18 cellular contexts compared by ENCODE assay signal in the genomic region with DNA sequence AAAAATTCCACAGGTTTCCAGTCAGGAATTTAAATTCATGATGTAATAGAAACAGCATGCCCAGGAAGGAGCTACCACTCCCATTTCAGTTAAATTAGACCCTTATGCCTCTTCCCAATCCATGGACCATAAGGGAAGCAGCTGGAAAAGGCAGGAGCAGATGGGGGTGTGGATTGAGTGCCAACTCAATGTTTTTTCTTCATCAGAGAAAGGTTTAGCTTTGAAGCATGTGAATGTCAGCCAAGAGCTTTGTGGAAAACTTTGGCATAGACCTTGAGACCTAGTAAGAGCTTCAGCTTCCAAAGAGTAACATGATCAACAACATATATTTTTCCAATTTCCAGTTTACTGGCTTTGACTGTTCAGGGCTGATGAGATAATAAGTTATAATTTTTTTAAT.
DNase-seq lines count a peak whose midpoint lies in the region; TF ChIP-seq lines count a peak whose summit lies in the region.
"Had no signal": no experiment of that assay in that cellular context is flagged by ENCODE, and none has a peak within 500 bp of the region (broad histone marks: within the 10 kb centered on the region; RNA-seq: fewer than 3 reads in every experiment).

No MANE protein-coding gene starts in this region.

- no peaks in the 10 kb centered on the region for H3K4me1 ChIP-seq in endodermal cell (ENCODE audit: control insufficient read depth, insufficient read depth, low read length)

- in situ Hi-C loops in astrocyte of the spinal cord (cut with HindIII; ENCODE audit: low sequenced_read_pairs), result no loop called here

- H3K27me3 Mint-ChIP-seq in glutamatergic neuron (ENCODE audit: unreplicated experiment) (peaks cover 3% of the 10 kb centered on the region), endodermal cell (ENCODE audit: insufficient read depth) (no peaks in the 10 kb centered on the region)

- TF ChIP-seq CTCF in astrocyte of the spinal cord (IDR thresholded peaks at IDR 0.05; ENCODE audit: low read depth, low read length), result no peak
- TF ChIP-seq CTCF in glutamatergic neuron (IDR thresholded peaks at IDR 0.05; ENCODE audit: partially characterized antibody, unreplicated experiment), result no peak
- no peak for TF ChIP-seq CTCF in foreskin fibroblast (IDR thresholded peaks at IDR 0.05; ENCODE audit: low read depth, low read length)
- TF ChIP-seq CTCF in endodermal cell (conservative IDR thresholded peaks at IDR 0.05), result no peak

- no peak overlapping the region for H3K9ac ChIP-seq in endodermal cell (ENCODE audit: extremely low read depth, low read length, poor library complexity, severe bottlenecking)

- H3K36me3 ChIP-seq in endodermal cell (ENCODE audit: control insufficient read depth, insufficient read depth, low read length), result no peaks in the 10 kb centered on the region

- H3K36me3 Mint-ChIP-seq in glutamatergic neuron (ENCODE audit: unreplicated experiment), result peaks cover 9% of the 10 kb centered on the region
- H3K36me3 Mint-ChIP-seq in endodermal cell (ENCODE audit: low read depth), result no peaks in the 10 kb centered on the region
- H3K36me3 Mint-ChIP-seq: CD14-positive monocyte had no signal

- no peak overlapping the region for H3K4me3 ChIP-seq in astrocyte of the spinal cord (ENCODE audit: low read depth, low read length)
- H3K4me3 ChIP-seq in foreskin fibroblast (ENCODE audit: low read depth in 1 of 2, low read length in 2 of 2), result no peak overlapping the region
- H3K4me3 ChIP-seq in endodermal cell (ENCODE audit: low read length), result no peak overlapping the region
- H3K4me3 ChIP-seq: GM12878 had no signal

- no peaks in the 10 kb centered on the region for H3K27me3 ChIP-seq in endodermal cell (ENCODE audit: control insufficient read depth, insufficient read depth, low read length, poor library complexity, severe bottlenecking)

- H3K4me1 Mint-ChIP-seq in glutamatergic neuron (ENCODE audit: low read depth, unreplicated experiment) (peaks cover 13% of the 10 kb centered on the region), endodermal cell (no peaks in the 10 kb centered on the region)
- H3K4me1 Mint-ChIP-seq: CD14-positive monocyte had no signal

- no peaks in the 10 kb centered on the region for H3K9me3 ChIP-seq in endodermal cell (ENCODE audit: control insufficient read depth, low read length)

- H3K27ac Mint-ChIP-seq in glutamatergic neuron (ENCODE audit: unreplicated experiment) (peak overlapping the region; percentile 75), endodermal cell (no peak overlapping the region)
- H3K27ac Mint-ChIP-seq: CD14-positive monocyte had no signal

- H3K4me3 Mint-ChIP-seq in glutamatergic neuron (ENCODE audit: unreplicated experiment) (no peak overlapping the region), endodermal cell (no peak overlapping the region)
- H3K4me3 Mint-ChIP-seq: CD14-positive monocyte had no signal

- no peak overlapping the region for H3K27ac ChIP-seq in endodermal cell (ENCODE audit: low read depth, low read length)
- H3K27ac ChIP-seq: 22Rv1 had no signal

- peak; percentile 10 for DNase-seq in NCI-H2171 treated with DMSO at 0.1 percent for 48 hours (lab: John Stamatoyannopoulos, UW)
- no peak for DNase-seq in NCI-H2171 (lab: John Stamatoyannopoulos, UW)
- peak; percentile 79 for DNase-seq in NCI-H446 treated with DMSO at 0.1 percent for 48 hours (lab: John Stamatoyannopoulos, UW)
- peak; percentile 17 for DNase-seq in astrocyte of the spinal cord (ENCODE audit: low read depth, low spot score)
- DNase-seq in glutamatergic neuron, result peak; percentile 43
- DNase-seq in foreskin fibroblast, result no peak
- DNase-seq in endodermal cell, result no peak
- no peak for DNase-seq in NCI-H2107 (lab: John Stamatoyannopoulos, UW)
- DNase-seq: NCI-H1092 treated with DMSO at 0.1 percent for 48 hours, NCI-H146, NCI-H2081 treated with DMSO at 0.1 percent for 48 hours, NCI-H774, PC-3, RPMI8226, SHP77 treated with DMSO at 0.1 percent for 48 hours had no signal

- H3K9me3 Mint-ChIP-seq in glutamatergic neuron (ENCODE audit: unreplicated experiment) (peaks cover 4% of the 10 kb centered on the region), endodermal cell (no peaks in the 10 kb centered on the region)

Comparison
In these comparisons a context has a peak if more than half of its experiments do, and no peak if none do; other contexts are left out.
1. DNase-seq: peak in NCI-H2171 treated with DMSO at 0.1 percent for 48 hours (single experiment), NCI-H446 treated with DMSO at 0.1 percent for 48 hours (single experiment), astrocyte of the spinal cord (single experiment) and glutamatergic neuron (single experiment); none in NCI-H2171 (single experiment), foreskin fibroblast (0 of 2), endodermal cell (single experiment) and NCI-H2107 (single experiment).